Comparison of ENCODE assay signal across 10 cellular contexts in genomic region chr7:537911-538634, GRCh38. TPM values are rescaled to one million over a fixed set of nuclear protein-coding genes. Genes with fewer than 3 reads are reported as not detected.
DNase-seq lines count a peak whose midpoint lies in the region; ATAC-seq, FAIRE-seq and TF ChIP-seq lines count a peak whose summit lies in the region.
"Had no signal": no experiment of that assay in that cellular context is flagged by ENCODE, and none has a peak within 500 bp of the region (broad histone marks: within the 10 kb centered on the region; RNA-seq: fewer than 3 reads in every experiment).

No MANE protein-coding gene starts in this region.

- FAIRE-seq in H54 (lab: Jason Lieb, UNC), result no peak

- TF ChIP-seq CTCF in VCaP (conservative IDR thresholded peaks at IDR 0.05) (no peak), heart right ventricle (IDR thresholded peaks at IDR 0.05) (no peak)

- 37 to 40% methylated on average over 20 to 21 of the region's 21 CpGs for WGBS in heart right ventricle, 2 donors

- H3K9ac ChIP-seq in skeletal muscle satellite cell (ENCODE audit: low read depth, low read length), result peak overlapping the region; percentile 91

- peak overlapping the region; percentile 62 for H3K4me2 ChIP-seq in skeletal muscle satellite cell (ENCODE audit: low read length)

- H3K4me3 ChIP-seq in heart right ventricle (no peak overlapping the region), skeletal muscle satellite cell (ENCODE audit: low read length) (peak overlapping the region; percentile 48)

- ATAC-seq in heart right ventricle, result peak; percentile 64 to 91 (median 80)
- ATAC-seq in HG02571 (IDR thresholded peaks at IDR 0.05; ENCODE audit: unreplicated experiment), result no peak

- H3K27ac ChIP-seq in VCaP (peak overlapping the region; percentile 75; the same call in 1 of the 2 replicates), heart right ventricle (peak overlapping the region in 5 of 10 donors; percentile 28 to 57 (median 44))

- H3K27me3 ChIP-seq in heart right ventricle (no peaks in the 10 kb centered on the region), skeletal muscle satellite cell (ENCODE audit: control insufficient read depth, insufficient read depth, low read length) (peaks cover 5% of the 10 kb centered on the region)

- H3K4me1 ChIP-seq in heart right ventricle, result peaks cover 3 to 24% (median 18%) of the 10 kb centered on the region in 9 donors
- peaks cover 44% of the 10 kb centered on the region for H3K4me1 ChIP-seq in skeletal muscle satellite cell (ENCODE audit: control insufficient read depth, insufficient read depth, low read length)

- H3K36me3 ChIP-seq in heart right ventricle (no peaks in the 10 kb centered on the region), skeletal muscle satellite cell (ENCODE audit: insufficient read depth, low read length) (no peaks in the 10 kb centered on the region)

- DNase-seq in H54 (ENCODE audit: insufficient read length, low spot score), result peak; percentile 100
- DNase-seq in heart right ventricle, result peak; percentile 63 to 67
- DNase-seq in activated T-cell treated with anti-CD3 and anti-CD28 coated beads, Interleukin-2, amount 50 U/mL, for 1 hour, result no peak
- DNase-seq in stimulated activated naive CD4-positive, alpha-beta T cell treated with Interleukin-2 at 50 U/mL for 16 hours (lab: John Stamatoyannopoulos, UW), result no peak
- DNase-seq in COR-L47 (lab: John Stamatoyannopoulos, UW), result no peak
- DNase-seq: activated effector memory CD4-positive, alpha-beta T cell treated with Interleukin-2 at 50 U/mL for 16 hours; NCI-H748 treated with DMSO at 0.1 percent for 48 hours had no signal

- intact Hi-C loops in heart right ventricle (cut with DNase I), result loop anchor here in 1 of 10 donors (10.0 kb wide), 1 partner anchor 47 kb away; no protein-coding TSS in a partner anchor

- TF ChIP-seq POLR2A in H54 (IDR thresholded peaks at IDR 0.05; ENCODE audit: low read depth, low read length), result no peak; the same call in 1 of the 2 replicates

- H3K9me3 ChIP-seq in heart right ventricle, result peaks cover 0 to 7% (median 0%) of the 10 kb centered on the region in 11 donors
- H3K9me3 ChIP-seq in skeletal muscle satellite cell (replicated peaks; ENCODE audit: low read length), result no peaks in the 10 kb centered on the region

RNA-seq across cellular contexts. Expression of gene PDGFA, which starts 18.4 kb away (rescaled TPM):
- total RNA-seq in heart right ventricle, result 10 to 100 TPM; 16.7 to 38.5 (median 27.9) TPM
- polyA plus RNA-seq in heart right ventricle, result 10 to 100 TPM; 14.3 to 18.3 TPM
- 4.1 and 16.2 TPM in 2 replicates for total RNA-seq in skeletal muscle satellite cell (2012; rRNA removed)

Comparison
In these comparisons a context has a peak if more than half of its experiments do, and no peak if none do; other contexts are left out.
1. DNase-seq: peak in H54 (single experiment) and heart right ventricle (2 of 2); none in activated T-cell treated with anti-CD3 and anti-CD28 coated beads, Interleukin-2, amount 50 U/mL, for 1 hour (single experiment), stimulated activated naive CD4-positive, alpha-beta T cell treated with Interleukin-2 at 50 U/mL for 16 hours (single experiment) and COR-L47 (single experiment).